ENCODE assay signal across 34 cellular contexts in the genomic region with DNA sequence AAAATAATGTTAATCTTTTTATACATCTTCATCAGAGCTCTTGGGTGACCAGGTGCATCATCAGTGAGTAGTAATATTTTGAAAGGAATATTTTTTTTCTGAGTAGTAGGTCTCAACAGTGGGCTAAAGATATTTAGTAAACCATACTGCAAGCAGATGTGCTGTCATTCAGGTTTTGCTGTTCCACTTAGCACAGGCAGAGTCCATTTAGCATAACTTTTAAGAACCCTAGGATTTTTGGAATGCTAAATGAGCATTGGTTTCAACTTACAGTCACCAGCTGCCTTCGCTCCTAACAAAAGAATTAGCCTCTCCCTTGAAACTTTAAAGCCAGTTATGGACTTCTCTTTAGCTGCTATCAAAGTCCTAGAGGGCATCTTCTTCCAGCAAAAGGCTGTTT. TPM values are rescaled to one million over a fixed set of nuclear protein-coding genes. Genes with fewer than 3 reads are reported as not detected.
"Had no signal": no experiment of that assay in that cellular context is flagged by ENCODE, and none has a peak within 500 bp of the region (broad histone marks: within the 10 kb centered on the region; RNA-seq: fewer than 3 reads in every experiment).

No MANE protein-coding gene starts in this region.

- H3K27ac Mint-ChIP-seq: activated naive CD8-positive, alpha-beta T cell; activated T-helper 2 cell treated with anti-CD3 and anti-CD28 coated beads, Interferon-gamma antibody, Interleukin-2, Interleukin-4, amounts not matched to agents 10 μg/mL and 5 μg/mL and 100 μg/mL, durations not matched to agents 14 hours and 24 hours and 36 hours; memory B cell; stimulated activated effector memory CD8-positive, alpha-beta T cell treated with anti-CD3 and anti-CD28 coated beads, Interleukin-12 subunit alpha, Interleukin-12 subunit beta, amount 100 ng/mL, for 72 hours; T-helper 2 cell treated with Interferon-gamma antibody and Interleukin-4, amounts not matched to agents 5 μg/mL and 100 μg/mL, for 36 hours had no signal

- H3K9me3 ChIP-seq: adrenal gland, ascending aorta, gastrocnemius medialis, right lobe of liver, tibial artery had no signal

- H3K4me3 Mint-ChIP-seq: activated naive CD8-positive, alpha-beta T cell; activated T-cell treated with anti-CD3 and anti-CD28 coated beads, Interleukin-2, amount 50 U/mL, for 24 hours; central memory CD8-positive, alpha-beta T cell; memory B cell; naive B cell; stimulated activated effector memory CD8-positive, alpha-beta T cell treated with anti-CD3 and anti-CD28 coated beads, Interleukin-12 subunit alpha, Interleukin-12 subunit beta, amount 100 ng/mL, for 72 hours; stimulated activated naive CD8-positive, alpha-beta T cell treated with anti-CD3 and anti-CD28 coated beads, Interleukin-15, amount 100 ng/mL, for 72 hours; T-helper 2 cell treated with Interferon-gamma antibody and Interleukin-4, amounts not matched to agents 5 μg/mL and 100 μg/mL, for 36 hours had no signal

- H3K27ac ChIP-seq: adrenal gland, ascending aorta, brain microvascular endothelial cell, gastrocnemius medialis, right lobe of liver, WERI-Rb-1 had no signal

- H3K36me3 ChIP-seq: brain microvascular endothelial cell, right lobe of liver had no signal

- H3K4me1 Mint-ChIP-seq: central memory CD8-positive, alpha-beta T cell; stimulated activated effector memory CD8-positive, alpha-beta T cell treated with anti-CD3 and anti-CD28 coated beads, Interleukin-12 subunit alpha, Interleukin-12 subunit beta, amount 100 ng/mL, for 72 hours; stimulated activated naive CD8-positive, alpha-beta T cell treated with anti-CD3 and anti-CD28 coated beads, Interleukin-15, amount 100 ng/mL, for 72 hours had no signal

- H3K4me3 ChIP-seq: adrenal gland, ascending aorta, gastrocnemius medialis, right lobe of liver, tibial artery had no signal

- H3K4me1 ChIP-seq: gastrocnemius medialis, right lobe of liver had no signal

- H3K27me3 Mint-ChIP-seq: activated naive CD8-positive, alpha-beta T cell; activated T-cell treated with anti-CD3 and anti-CD28 coated beads, Interleukin-2, amount 50 U/mL, for 24 hours; central memory CD8-positive, alpha-beta T cell; memory B cell; naive B cell; stimulated activated naive CD8-positive, alpha-beta T cell treated with anti-CD3 and anti-CD28 coated beads, Interleukin-15, amount 100 ng/mL, for 72 hours had no signal

- DNase-seq: activated CD4-positive, alpha-beta T cell treated with anti-CD3 and anti-CD28 coated beads for 1 hour; activated CD4-positive, alpha-beta T cell treated with anti-CD3 and anti-CD28 coated beads, Interleukin-2, amount 50 U/mL, for 4 hours; activated CD8-positive, alpha-beta memory T cell treated with anti-CD3 and anti-CD28 coated beads for 24 hours; activated CD8-positive, alpha-beta memory T cell treated with anti-CD3 and anti-CD28 coated beads, Interleukin-2, amount 50 U/mL, for 4 hours; activated naive CD4-positive, alpha-beta T cell; activated T-cell treated with anti-CD3 and anti-CD28 coated beads, Interleukin-2, amount 50 U/mL, for 24 hours; adrenal gland; brain microvascular endothelial cell; effector memory CD4-positive, alpha-beta T cell; gastrocnemius medialis; head of caudate nucleus; hypothalamus; islet precursor cell; left colon; naive B cell; occipital lobe; right lobe of liver; small intestine; stimulated activated CD4-positive, alpha-beta T cell treated with anti-CD3 and anti-CD28 coated beads, Interleukin-2, amount 100 ng/mL, for 24 hours; stimulated activated naive CD8-positive, alpha-beta T cell treated with anti-CD3 and anti-CD28 coated beads, Interleukin-15, amount 100 ng/mL, for 72 hours; tibial artery; WERI-Rb-1 had no signal

- H3K27me3 ChIP-seq: adrenal gland, ascending aorta, brain microvascular endothelial cell, gastrocnemius medialis, right lobe of liver, tibial artery had no signal

- ATAC-seq: esophagus mucosa; gastrocnemius medialis; left colon; right lobe of liver; stimulated activated effector memory CD8-positive, alpha-beta T cell treated with anti-CD3 and anti-CD28 coated beads, Interleukin-12 subunit alpha, Interleukin-12 subunit beta, amount 100 ng/mL, for 72 hours; stimulated activated naive CD8-positive, alpha-beta T cell treated with anti-CD3 and anti-CD28 coated beads, Interleukin-15, amount 100 ng/mL, for 72 hours had no signal

- H3K9me3 Mint-ChIP-seq: activated T-cell treated with anti-CD3 and anti-CD28 coated beads, Interleukin-2, amount 50 U/mL, for 24 hours; activated T-helper 2 cell treated with anti-CD3 and anti-CD28 coated beads, Interferon-gamma antibody, Interleukin-2, Interleukin-4, amounts not matched to agents 10 μg/mL and 5 μg/mL and 100 μg/mL, durations not matched to agents 14 hours and 24 hours and 36 hours; central memory CD8-positive, alpha-beta T cell; memory B cell; naive B cell; stimulated activated effector memory CD8-positive, alpha-beta T cell treated with anti-CD3 and anti-CD28 coated beads, Interleukin-12 subunit alpha, Interleukin-12 subunit beta, amount 100 ng/mL, for 72 hours; stimulated activated naive CD8-positive, alpha-beta T cell treated with anti-CD3 and anti-CD28 coated beads, Interleukin-15, amount 100 ng/mL, for 72 hours; T-helper 2 cell treated with Interferon-gamma antibody and Interleukin-4, amounts not matched to agents 5 μg/mL and 100 μg/mL, for 36 hours had no signal

- H3K36me3 Mint-ChIP-seq: stimulated activated effector memory CD8-positive, alpha-beta T cell treated with anti-CD3 and anti-CD28 coated beads, Interleukin-12 subunit alpha, Interleukin-12 subunit beta, amount 100 ng/mL, for 72 hours had no signal

RNA-seq across cellular contexts. Expression of gene MFAP5, which starts 59.7 kb away (rescaled TPM):
- total RNA-seq: activated T-helper 2 cell treated with anti-CD3 and anti-CD28 coated beads, Interferon-gamma antibody, Interleukin-2, Interleukin-4, amounts not matched to agents 10 μg/mL and 5 μg/mL and 100 μg/mL, durations not matched to agents 14 hours and 24 hours and 36 hours; dermis microvascular lymphatic vessel endothelial cell; endothelial cell of umbilical vein; mononuclear cell; occipital lobe had no signal
- polyA plus RNA-seq: neural cell had no signal
